Comparison of ENCODE assay signal across 33 cellular contexts in genomic region chr2:155518094-155518493, GRCh38.
"Had no signal": no experiment of that assay in that cellular context is flagged by ENCODE, and none has a peak within 500 bp of the region (broad histone marks: within the 10 kb centered on the region; RNA-seq: fewer than 3 reads in every experiment).

No MANE protein-coding gene starts in this region.

- H3K4me3 ChIP-seq: adrenal gland, body of pancreas, breast epithelium had no signal

- FAIRE-seq: astrocyte, TTC549 had no signal

- H3K27ac ChIP-seq: adrenal gland, body of pancreas, brain microvascular endothelial cell, breast epithelium, VCaP had no signal

- ATAC-seq: activated CD8-positive, alpha-beta T cell treated with anti-CD3 and anti-CD28 coated beads for 36 hours; activated naive CD4-positive, alpha-beta T cell treated with anti-CD3 and anti-CD28 coated beads, Interleukin-2, amount 50 U/mL, for 72 hours; activated T-cell treated with anti-CD3 and anti-CD28 coated beads, Interleukin-2, amount 50 U/mL, for 4 hours; activated T-cell treated with anti-CD3 and anti-CD28 coated beads, Interleukin-2, amount 50 U/mL, for 72 hours; activated T-helper 17 cell treated with anti-CD3 and anti-CD28 coated beads, Interleukin-2, amount 50 U/mL, for 72 hours; body of pancreas had no signal

- H3K27me3 ChIP-seq: adrenal gland, body of pancreas, brain microvascular endothelial cell, breast epithelium had no signal

- H3K36me3 ChIP-seq: adrenal gland, brain microvascular endothelial cell, breast epithelium had no signal

- H3K4me1 ChIP-seq: adrenal gland, body of pancreas, breast epithelium had no signal

- H3K9me3 ChIP-seq: adrenal gland, body of pancreas, breast epithelium had no signal

- DNase-seq: activated B cell treated with CpG ODN at 0.5 μM for 24 hours; activated CD4-positive, alpha-beta memory T cell treated with anti-CD3 and anti-CD28 coated beads for 36 hours; activated CD4-positive, alpha-beta T cell treated with anti-CD3 and anti-CD28 coated beads for 4 hours; activated CD4-positive, alpha-beta T cell treated with anti-CD3 and anti-CD28 coated beads, Interleukin-2, amount 10 ng/mL, durations not matched to agents 24 days and 14 days; activated CD4-positive, alpha-beta T cell treated with anti-CD3 and anti-CD28 coated beads, Interleukin-2, amount 50 U/mL, for 1 hour; activated CD4-positive, alpha-beta T cell treated with anti-CD3 and anti-CD28 coated beads, Interleukin-2, amount 50 U/mL, for 4 hours; activated CD4-positive, CD25-positive, alpha-beta regulatory T cell treated with anti-CD3 and anti-CD28 coated beads, Interleukin-2, amount 50 U/mL, for 72 hours; activated CD8-positive, alpha-beta memory T cell treated with anti-CD3 and anti-CD28 coated beads, Interleukin-2, amount 50 U/mL, for 4 hours; activated CD8-positive, alpha-beta T cell treated with anti-CD3 and anti-CD28 coated beads for 36 hours; activated effector memory CD4-positive, alpha-beta T cell treated with anti-CD3 and anti-CD28 coated beads, Interleukin-2, amount 50 U/mL, for 16 hours; activated gamma-delta T cell treated with Interleukin-2 at 50 U/mL for 16 hours; activated naive CD4-positive, alpha-beta T cell; activated naive CD4-positive, alpha-beta T cell treated with anti-CD3 and anti-CD28 coated beads for 36 hours; activated naive CD4-positive, alpha-beta T cell treated with anti-CD3 and anti-CD28 coated beads, Interleukin-2, amount 50 U/mL, for 16 hours; activated naive CD8-positive, alpha-beta T cell treated with anti-CD3 and anti-CD28 coated beads for 36 hours; activated T-cell treated with anti-CD3 and anti-CD28 coated beads for 4 hours; activated T-cell treated with anti-CD3 and anti-CD28 coated beads, Interleukin-2, amount 50 U/mL, for 1 hour; activated T-cell treated with anti-CD3 and anti-CD28 coated beads, Interleukin-2, amount 50 U/mL, for 4 hours; activated T-cell treated with anti-CD3 and anti-CD28 coated beads, Interleukin-2, amount 50 U/mL, for 72 hours; adrenal gland; amniotic stem cell; aorta; body of pancreas; brain microvascular endothelial cell; central memory CD4-positive, alpha-beta T cell; T-helper 2 cell; T-helper 9 cell had no signal
